8 cellular contexts compared by ENCODE assay signal in genomic region chr10:96089116-96089515, GRCh38. TPM values are rescaled to one million over a fixed set of nuclear protein-coding genes. Genes with fewer than 3 reads are reported as not detected.
DNase-seq lines count a peak whose midpoint lies in the region; ATAC-seq and FAIRE-seq lines count a peak whose summit lies in the region.

No MANE protein-coding gene starts in this region.

- H3K9me2 ChIP-seq in Karpas-422 (replicated peaks; ENCODE audit: insufficient read depth, low read length), result no peaks in the 10 kb centered on the region

- H3K9ac ChIP-seq in Karpas-422 (ENCODE audit: low read length), result peak overlapping the region; percentile 95

- peak overlapping the region; percentile 86 for H3K4me2 ChIP-seq in Karpas-422 (ENCODE audit: low read depth, low read length, poor library complexity, severe bottlenecking)

- H3K9me3 ChIP-seq in CD4-positive, alpha-beta memory T cell (ENCODE audit: control insufficient read depth in 1 of 2, low read length in 2 of 2), result no peaks in the 10 kb centered on the region
- H3K9me3 ChIP-seq in Karpas-422 (ENCODE audit: low read length), result no peaks in the 10 kb centered on the region

- peaks cover 18 to 24% of the 10 kb centered on the region in 2 donors for H3K36me3 Mint-ChIP-seq in CD4-positive, alpha-beta memory T cell
- peaks cover 16 to 28% of the 10 kb centered on the region in 2 donors for H3K36me3 Mint-ChIP-seq in naive B cell

- FAIRE-seq in colon (lab: Jason Lieb, UNC), result peak; percentile 88

- H4K20me1 ChIP-seq in Karpas-422 (ENCODE audit: insufficient read depth, low read depth, low read length), result no peaks in the 10 kb centered on the region

- H3K4me1 ChIP-seq in CD4-positive, alpha-beta memory T cell (ENCODE audit: insufficient read depth, low read length), result peaks cover 12% of the 10 kb centered on the region
- peaks cover 13% of the 10 kb centered on the region for H3K4me1 ChIP-seq in Karpas-422 (ENCODE audit: low read length)

- peaks cover 5 to 11% (median 7%) of the 10 kb centered on the region in 4 donors for H3K4me1 Mint-ChIP-seq in CD4-positive, alpha-beta memory T cell
- peaks cover 8 to 16% (median 9%) of the 10 kb centered on the region in 3 donors for H3K4me1 Mint-ChIP-seq in naive B cell

- DNase-seq in CD4-positive, alpha-beta memory T cell, result no peak
- DNase-seq in Karpas-422 (no peak), naive B cell (no peak), cortex of kidney (lab: John Stamatoyannopoulos, UW) (no peak), NCI-H187 (lab: John Stamatoyannopoulos, UW) (no peak), hippocampal formation (lab: John Stamatoyannopoulos, UW) (no peak)
- no peak for DNase-seq in stimulated activated CD4-positive, alpha-beta T cell treated with anti-CD3 and anti-CD28 coated beads, Interleukin-4, amount 100 ng/mL, for 4 hours

- peak overlapping the region; percentile 36 to 97 (median 92) for H3K4me3 Mint-ChIP-seq in CD4-positive, alpha-beta memory T cell
- H3K4me3 Mint-ChIP-seq in naive B cell, result peak overlapping the region in 7 of 8 donors; percentile 52 to 98 (median 95)

- peaks cover 19 to 23% of the 10 kb centered on the region in 2 donors for H3K27me3 Mint-ChIP-seq in CD4-positive, alpha-beta memory T cell
- H3K27me3 Mint-ChIP-seq in naive B cell, result peaks cover 27 to 30% (median 28%) of the 10 kb centered on the region in 3 donors

- H3K36me3 ChIP-seq in CD4-positive, alpha-beta memory T cell (ENCODE audit: insufficient read depth, low read length), result no peaks in the 10 kb centered on the region
- H3K36me3 ChIP-seq in Karpas-422 (ENCODE audit: insufficient read depth, low read length), result no peaks in the 10 kb centered on the region

- CTCF ChIA-PET in CD4-positive, alpha-beta memory T cell (lab: Charles Lee; ENCODE audit: partially characterized antibody), result interaction anchor here (0.9 to 3.2 kb wide), 5 partner anchors 40 to 395 kb away, joined by 3 to 34 read pairs (median 13); partner anchors contain the start of genes TCTN3 and ZNF518A

- H3K4me3 ChIP-seq in CD4-positive, alpha-beta memory T cell (ENCODE audit: low read length in 2 of 2), result peak overlapping the region in 1 of 2 donors; percentile 88
- H3K4me3 ChIP-seq in Karpas-422 (ENCODE audit: low read length), result peak overlapping the region; percentile 83

- POLR2A ChIA-PET in CD4-positive, alpha-beta memory T cell (lab: Charles Lee; ENCODE audit: partially characterized antibody), result interaction anchor here (0.8 to 5.6 kb wide), 11 partner anchors 15 to 1648 kb away, joined by 3 to 378 read pairs (median 3); partner anchors contain the start of genes ALDH18A1, CC2D2B, CCNJ and TCTN3

- H3K27ac Mint-ChIP-seq in CD4-positive, alpha-beta memory T cell, result peak overlapping the region in 6 of 7 donors; percentile 16 to 100 (median 99)
- peak overlapping the region in 4 of 6 donors; percentile 99 to 100 (median 99) for H3K27ac Mint-ChIP-seq in naive B cell

- peaks cover 0 to 22% (median 9%) of the 10 kb centered on the region in 8 donors for H3K9me3 Mint-ChIP-seq in CD4-positive, alpha-beta memory T cell
- peaks cover 0 to 25% (median 12%) of the 10 kb centered on the region in 7 donors for H3K9me3 Mint-ChIP-seq in naive B cell

- no peak overlapping the region for H2AFZ ChIP-seq in Karpas-422 (ENCODE audit: low read length)

- intact Hi-C loops in CD4-positive, alpha-beta memory T cell (cut with micrococcal nuclease), result loop anchor here (1.0 kb wide), 2 partner anchors 46 to 395 kb away; partner anchors contain the start of gene CCNJ

- ATAC-seq in naive B cell (ENCODE audit: low read depth in 2 of 2), result no peak

- H3K27ac ChIP-seq in CD4-positive, alpha-beta memory T cell (ENCODE audit: low read depth, low read length), result no peak overlapping the region
- H3K27ac ChIP-seq in Karpas-422 (ENCODE audit: low read length), result peak overlapping the region; percentile 88

- peaks cover 9% of the 10 kb centered on the region for H3K27me3 ChIP-seq in CD4-positive, alpha-beta memory T cell (ENCODE audit: insufficient read depth, low read length)
- H3K27me3 ChIP-seq in Karpas-422 (ENCODE audit: low read length), result no peaks in the 10 kb centered on the region

- H3K79me2 ChIP-seq in Karpas-422 (ENCODE audit: low read length), result peaks cover 3% of the 10 kb centered on the region; the same call in 1 of the 2 replicates

RNA-seq across cellular contexts. Expression of gene ZNF518A, which starts 41.0 kb away (rescaled TPM):
- 10 to 100 TPM; 22.4 to 24.0 TPM for total RNA-seq in CD4-positive, alpha-beta memory T cell
- 10 to 100 TPM; 11.1 to 12.4 TPM for polyA plus RNA-seq in CD4-positive, alpha-beta memory T cell
- 8.8 and 17.0 TPM in 2 replicates for total RNA-seq in Karpas-422 (2014; rRNA removed; shearing (Covaris generic); ENCODE audit: low replicate concordance)
- polyA plus RNA-seq in naive B cell (ENCODE audit: low read depth in 6 of 6), result 10 to 100 TPM in 5 of 6 donors, 1 to 10 TPM in 1; 8.2 to 21.4 (median 14.4) TPM

RNA-seq across cellular contexts. Expression of gene CCNJ, which starts 45.7 kb away (rescaled TPM):
- 1 to 10 TPM; 7.1 TPM for total RNA-seq in CD4-positive, alpha-beta memory T cell
- 1 to 10 TPM in 1 of 2 donors, under 1 TPM in 1; 0.43 to 1.4 TPM for polyA plus RNA-seq in CD4-positive, alpha-beta memory T cell
- total RNA-seq in Karpas-422 (2014; rRNA removed; shearing (Covaris generic); ENCODE audit: low replicate concordance), result 3.4 and 7.4 TPM in 2 replicates
- polyA plus RNA-seq in naive B cell (ENCODE audit: low read depth in 6 of 6), result 1 to 10 TPM in 3 of 6 donors, under 1 TPM in 2, not detected in 1; 0.88 to 1.5 (median 1.2) TPM
